In the genomic region with DNA sequence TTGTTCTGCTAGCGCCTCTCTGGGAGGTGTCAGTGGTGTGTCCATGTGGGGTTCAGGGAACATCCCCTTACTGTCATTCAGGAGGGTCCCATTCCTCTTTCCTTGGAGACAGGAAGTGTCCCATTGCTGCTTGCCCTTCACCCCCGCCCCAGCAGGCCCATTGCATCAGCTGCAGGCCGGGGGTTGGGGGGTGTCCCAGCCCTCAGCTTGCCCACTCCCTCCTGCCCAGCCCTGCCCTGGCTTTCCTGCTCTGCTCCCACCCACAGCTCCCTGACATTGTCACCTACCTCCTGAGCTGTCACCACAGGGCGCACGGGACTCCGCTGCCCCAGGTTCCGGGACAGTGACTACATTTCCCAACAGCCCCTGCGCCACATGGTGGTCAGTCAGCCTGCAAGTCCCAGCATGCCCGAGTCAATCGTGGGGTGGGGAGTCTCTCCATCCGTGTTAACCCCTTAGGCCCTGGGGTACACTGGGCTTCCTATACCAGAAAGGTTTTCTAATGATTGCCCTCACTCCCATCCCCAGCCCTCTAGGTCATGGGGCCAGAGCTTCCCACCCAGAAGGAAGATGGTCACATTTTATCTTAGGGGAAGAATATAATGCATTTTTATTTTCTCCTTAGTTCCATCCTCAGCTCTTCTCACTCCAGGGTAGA, we compare ENCODE assay signal across 8 cellular contexts. TPM values are rescaled to one million over a fixed set of nuclear protein-coding genes. Genes with fewer than 3 reads are reported as not detected.
DNase-seq lines count a peak whose midpoint lies in the region; ATAC-seq and TF ChIP-seq lines count a peak whose summit lies in the region.

A gene (minus strand): TSS at position 351 of the 658 bp plus-strand sequence. CDS start 745 bp downstream, outside the sequence.

- no peaks in the 10 kb centered on the region for H3K27me3 ChIP-seq in Caco-2 (replicated peaks; ENCODE audit: control insufficient read depth, insufficient read depth, low read length)

- H3K4me1 Mint-ChIP-seq in Caco-2 (ENCODE audit: low read depth, unreplicated experiment) (no peaks in the 10 kb centered on the region), WTC11 (peaks cover 12% of the 10 kb centered on the region)

- H3K27ac ChIP-seq in caudate nucleus (ENCODE audit: low read depth, low read length): peak within 1 kb of the TSS; percentile 63

- H3K36me3 Mint-ChIP-seq in Caco-2 (ENCODE audit: insufficient read depth, unreplicated experiment): peaks cover 5% of the 10 kb centered on the region
- no peaks in the 10 kb centered on the region for H3K36me3 Mint-ChIP-seq in WTC11

- H3K27ac Mint-ChIP-seq in Caco-2 (ENCODE audit: unreplicated experiment): peak within 1 kb of the TSS; percentile 91
- peak within 1 kb of the TSS; percentile 96 for H3K27ac Mint-ChIP-seq in WTC11

- H3K4me3 Mint-ChIP-seq in Caco-2 (ENCODE audit: unreplicated experiment) (peak within 1 kb of the TSS; percentile 99), WTC11 (peak within 1 kb of the TSS; percentile 97)

- POLR2A ChIA-PET in Caco-2 (lab: Charles Lee) (no interaction called here), WTC11 (lab: Charles Lee) (interaction anchor here (0.6 to 1.2 kb wide), 2 partner anchors 15 to 101 kb away, joined by 3 to 5 read pairs; no protein-coding TSS in a partner anchor)

- no peak for TF ChIP-seq CTCF in Caco-2 (IDR thresholded peaks at IDR 0.05; ENCODE audit: insufficient read depth in 1 of 2, low read depth in 1 of 2, low read length in 1 of 2, severe bottlenecking in 1 of 2, unreplicated experiment in 1 of 2)
- no peak for TF ChIP-seq CTCF in WTC11 (IDR thresholded peaks at IDR 0.05)

- CTCF ChIA-PET in Caco-2 (lab: Charles Lee) (no interaction called here), WTC11 (lab: Charles Lee) (interaction anchor here (0.6 to 1.6 kb wide), 4 partner anchors 10 to 414 kb away, joined by 3 to 5 read pairs (median 4); no protein-coding TSS in a partner anchor)

- H3K4me3 ChIP-seq in Caco-2 (ENCODE audit: low read depth, low read length): peak within 1 kb of the TSS; percentile 54

- peaks cover 5% of the 10 kb centered on the region; the same call in 1 of the 2 replicates for H3K4me1 ChIP-seq in Caco-2

- H3K27me3 Mint-ChIP-seq in Caco-2 (ENCODE audit: insufficient read depth, unreplicated experiment) (no peaks in the 10 kb centered on the region), WTC11 (ENCODE audit: low read depth) (no peaks in the 10 kb centered on the region)

- no peaks in the 10 kb centered on the region for H3K36me3 ChIP-seq in Caco-2 (ENCODE audit: control insufficient read depth, insufficient read depth, low read length)

- peak; percentile 90 for ATAC-seq in GM21423 (IDR thresholded peaks at IDR 0.05; ENCODE audit: unreplicated experiment)
- peak; percentile 96 for ATAC-seq in WTC11

- intact Hi-C loops in Caco-2 (cut with micrococcal nuclease; ENCODE audit: unreplicated experiment): no loop called here

- no TSS peak for BruUV-seq in Caco-2 (replicated peaks; lab: Mats Ljungman, UMichigan)

- peak; percentile 86 to 89 for DNase-seq in Caco-2
- peak; percentile 63 for DNase-seq in KG1 (lab: John Stamatoyannopoulos, UW)
- peak; percentile 87 for DNase-seq in WTC11 (ENCODE audit: low spot score)
- peak; percentile 29 to 96 (median 81) for DNase-seq in caudate nucleus (lab: John Stamatoyannopoulos, UW)
- DNase-seq in iris pigment epithelial cell (ENCODE audit: low read depth): peak; percentile 90
- peak; percentile 68 for DNase-seq in smooth muscle cell of the brain vasculature (ENCODE audit: low read depth, low spot score)
- DNase-seq in NCI-H2107 (lab: John Stamatoyannopoulos, UW): no peak

- no peaks in the 10 kb centered on the region for H3K9me3 ChIP-seq in Caco-2

- H3K9me3 Mint-ChIP-seq in Caco-2 (ENCODE audit: unreplicated experiment) (no peaks in the 10 kb centered on the region), WTC11 (no peaks in the 10 kb centered on the region)

TF ChIP-seq in WTC11, 78 proteins besides CTCF, POLR2A, EP300 and RAD21 (continues in another document):
- TF ChIP-seq, protein P1, sequence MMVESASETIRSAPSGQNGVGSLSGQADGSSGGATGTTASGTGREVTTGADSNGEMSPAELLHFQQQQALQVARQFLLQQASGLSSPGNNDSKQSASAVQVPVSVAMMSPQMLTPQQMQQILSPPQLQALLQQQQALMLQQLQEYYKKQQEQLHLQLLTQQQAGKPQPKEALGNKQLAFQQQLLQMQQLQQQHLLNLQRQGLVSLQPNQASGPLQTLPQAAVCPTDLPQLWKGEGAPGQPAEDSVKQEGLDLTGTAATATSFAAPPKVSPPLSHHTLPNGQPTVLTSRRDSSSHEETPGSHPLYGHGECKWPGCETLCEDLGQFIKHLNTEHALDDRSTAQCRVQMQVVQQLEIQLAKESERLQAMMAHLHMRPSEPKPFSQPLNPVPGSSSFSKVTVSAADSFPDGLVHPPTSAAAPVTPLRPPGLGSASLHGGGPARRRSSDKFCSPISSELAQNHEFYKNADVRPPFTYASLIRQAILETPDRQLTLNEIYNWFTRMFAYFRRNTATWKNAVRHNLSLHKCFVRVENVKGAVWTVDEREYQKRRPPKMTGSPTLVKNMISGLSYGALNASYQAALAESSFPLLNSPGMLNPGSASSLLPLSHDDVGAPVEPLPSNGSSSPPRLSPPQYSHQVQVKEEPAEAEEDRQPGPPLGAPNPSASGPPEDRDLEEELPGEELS (CRISPR knock-in tag; IDR thresholded peaks at IDR 0.05): no peak
- TF ChIP-seq, protein P2, sequence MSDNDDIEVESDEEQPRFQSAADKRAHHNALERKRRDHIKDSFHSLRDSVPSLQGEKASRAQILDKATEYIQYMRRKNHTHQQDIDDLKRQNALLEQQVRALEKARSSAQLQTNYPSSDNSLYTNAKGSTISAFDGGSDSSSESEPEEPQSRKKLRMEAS (CRISPR knock-in tag; IDR thresholded peaks at IDR 0.05): peak; percentile 85
- TF ChIP-seq, protein P3, sequence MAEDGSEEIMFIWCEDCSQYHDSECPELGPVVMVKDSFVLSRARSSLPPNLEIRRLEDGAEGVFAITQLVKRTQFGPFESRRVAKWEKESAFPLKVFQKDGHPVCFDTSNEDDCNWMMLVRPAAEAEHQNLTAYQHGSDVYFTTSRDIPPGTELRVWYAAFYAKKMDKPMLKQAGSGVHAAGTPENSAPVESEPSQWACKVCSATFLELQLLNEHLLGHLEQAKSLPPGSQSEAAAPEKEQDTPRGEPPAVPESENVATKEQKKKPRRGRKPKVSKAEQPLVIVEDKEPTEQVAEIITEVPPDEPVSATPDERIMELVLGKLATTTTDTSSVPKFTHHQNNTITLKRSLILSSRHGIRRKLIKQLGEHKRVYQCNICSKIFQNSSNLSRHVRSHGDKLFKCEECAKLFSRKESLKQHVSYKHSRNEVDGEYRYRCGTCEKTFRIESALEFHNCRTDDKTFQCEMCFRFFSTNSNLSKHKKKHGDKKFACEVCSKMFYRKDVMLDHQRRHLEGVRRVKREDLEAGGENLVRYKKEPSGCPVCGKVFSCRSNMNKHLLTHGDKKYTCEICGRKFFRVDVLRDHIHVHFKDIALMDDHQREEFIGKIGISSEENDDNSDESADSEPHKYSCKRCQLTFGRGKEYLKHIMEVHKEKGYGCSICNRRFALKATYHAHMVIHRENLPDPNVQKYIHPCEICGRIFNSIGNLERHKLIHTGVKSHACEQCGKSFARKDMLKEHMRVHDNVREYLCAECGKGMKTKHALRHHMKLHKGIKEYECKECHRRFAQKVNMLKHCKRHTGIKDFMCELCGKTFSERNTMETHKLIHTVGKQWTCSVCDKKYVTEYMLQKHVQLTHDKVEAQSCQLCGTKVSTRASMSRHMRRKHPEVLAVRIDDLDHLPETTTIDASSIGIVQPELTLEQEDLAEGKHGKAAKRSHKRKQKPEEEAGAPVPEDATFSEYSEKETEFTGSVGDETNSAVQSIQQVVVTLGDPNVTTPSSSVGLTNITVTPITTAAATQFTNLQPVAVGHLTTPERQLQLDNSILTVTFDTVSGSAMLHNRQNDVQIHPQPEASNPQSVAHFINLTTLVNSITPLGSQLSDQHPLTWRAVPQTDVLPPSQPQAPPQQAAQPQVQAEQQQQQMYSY (CRISPR knock-in tag; IDR thresholded peaks at IDR 0.05): no peak
- TF ChIP-seq EMX1 (CRISPR knock-in tag; IDR thresholded peaks at IDR 0.05) (no peak), CREM (CRISPR knock-in tag; IDR thresholded peaks at IDR 0.05) (no peak)
- TF ChIP-seq, protein P4, sequence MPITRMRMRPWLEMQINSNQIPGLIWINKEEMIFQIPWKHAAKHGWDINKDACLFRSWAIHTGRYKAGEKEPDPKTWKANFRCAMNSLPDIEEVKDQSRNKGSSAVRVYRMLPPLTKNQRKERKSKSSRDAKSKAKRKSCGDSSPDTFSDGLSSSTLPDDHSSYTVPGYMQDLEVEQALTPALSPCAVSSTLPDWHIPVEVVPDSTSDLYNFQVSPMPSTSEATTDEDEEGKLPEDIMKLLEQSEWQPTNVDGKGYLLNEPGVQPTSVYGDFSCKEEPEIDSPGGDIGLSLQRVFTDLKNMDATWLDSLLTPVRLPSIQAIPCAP (CRISPR knock-in tag; IDR thresholded peaks at IDR 0.05): no peak
- TF ChIP-seq, protein P5, sequence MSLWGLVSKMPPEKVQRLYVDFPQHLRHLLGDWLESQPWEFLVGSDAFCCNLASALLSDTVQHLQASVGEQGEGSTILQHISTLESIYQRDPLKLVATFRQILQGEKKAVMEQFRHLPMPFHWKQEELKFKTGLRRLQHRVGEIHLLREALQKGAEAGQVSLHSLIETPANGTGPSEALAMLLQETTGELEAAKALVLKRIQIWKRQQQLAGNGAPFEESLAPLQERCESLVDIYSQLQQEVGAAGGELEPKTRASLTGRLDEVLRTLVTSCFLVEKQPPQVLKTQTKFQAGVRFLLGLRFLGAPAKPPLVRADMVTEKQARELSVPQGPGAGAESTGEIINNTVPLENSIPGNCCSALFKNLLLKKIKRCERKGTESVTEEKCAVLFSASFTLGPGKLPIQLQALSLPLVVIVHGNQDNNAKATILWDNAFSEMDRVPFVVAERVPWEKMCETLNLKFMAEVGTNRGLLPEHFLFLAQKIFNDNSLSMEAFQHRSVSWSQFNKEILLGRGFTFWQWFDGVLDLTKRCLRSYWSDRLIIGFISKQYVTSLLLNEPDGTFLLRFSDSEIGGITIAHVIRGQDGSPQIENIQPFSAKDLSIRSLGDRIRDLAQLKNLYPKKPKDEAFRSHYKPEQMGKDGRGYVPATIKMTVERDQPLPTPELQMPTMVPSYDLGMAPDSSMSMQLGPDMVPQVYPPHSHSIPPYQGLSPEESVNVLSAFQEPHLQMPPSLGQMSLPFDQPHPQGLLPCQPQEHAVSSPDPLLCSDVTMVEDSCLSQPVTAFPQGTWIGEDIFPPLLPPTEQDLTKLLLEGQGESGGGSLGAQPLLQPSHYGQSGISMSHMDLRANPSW (CRISPR knock-in tag; conservative IDR thresholded peaks at IDR 0.05; ENCODE audit: low read depth): no peak
- TF ChIP-seq, protein P6, sequence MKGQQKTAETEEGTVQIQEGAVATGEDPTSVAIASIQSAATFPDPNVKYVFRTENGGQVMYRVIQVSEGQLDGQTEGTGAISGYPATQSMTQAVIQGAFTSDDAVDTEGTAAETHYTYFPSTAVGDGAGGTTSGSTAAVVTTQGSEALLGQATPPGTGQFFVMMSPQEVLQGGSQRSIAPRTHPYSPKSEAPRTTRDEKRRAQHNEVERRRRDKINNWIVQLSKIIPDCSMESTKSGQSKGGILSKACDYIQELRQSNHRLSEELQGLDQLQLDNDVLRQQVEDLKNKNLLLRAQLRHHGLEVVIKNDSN (CRISPR knock-in tag; IDR thresholded peaks at IDR 0.05): peak; percentile 87

RNA-seq across cellular contexts. Expression of the gene that starts here (rescaled TPM):
- total RNA-seq in Caco-2 (2022): 15.8 and 18.8 TPM in 2 replicates
- 26.8 to 29.4 TPM (median 27.3 TPM) in 3 replicates for total RNA-seq in WTC11 (2021)
